ENCODE assay signal across 10 cellular contexts in the genomic region with DNA sequence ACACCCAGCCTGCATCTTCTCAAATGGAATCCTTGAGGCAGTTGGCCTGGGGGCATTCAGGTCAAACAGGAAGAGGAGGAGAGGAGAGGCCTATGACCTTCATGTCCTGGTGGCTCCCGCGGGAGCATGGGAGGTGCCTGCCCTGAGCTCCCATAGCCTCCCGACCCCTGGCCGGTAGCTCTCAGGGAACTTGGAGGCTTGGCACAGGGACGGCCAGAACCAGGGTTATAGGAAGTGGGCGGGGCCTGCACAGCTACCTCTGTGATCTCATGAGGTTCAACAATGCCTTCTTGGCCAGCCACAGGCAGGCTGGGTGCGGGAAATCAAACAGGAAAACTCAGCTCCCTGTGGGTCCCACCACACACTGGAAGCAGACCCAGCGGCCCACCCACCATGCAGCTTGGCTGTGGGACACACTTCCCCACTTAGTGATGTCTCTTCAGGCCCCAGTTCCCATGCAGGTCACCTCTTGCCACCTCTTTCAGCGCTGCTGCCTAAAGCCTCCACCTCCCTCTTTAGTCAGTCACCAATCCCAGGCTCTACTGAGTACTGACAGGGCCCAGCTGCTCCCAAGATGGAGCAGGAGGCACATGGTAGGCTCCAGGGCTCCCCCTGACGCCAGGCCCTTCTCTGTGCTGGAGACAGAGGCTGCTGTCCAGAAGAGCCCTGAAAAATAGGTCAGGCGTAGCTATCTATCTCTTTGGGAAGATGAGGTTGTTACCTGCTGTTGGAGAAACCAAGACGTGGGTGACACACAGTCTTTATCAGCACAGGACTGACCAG. TPM values are rescaled to one million over a fixed set of nuclear protein-coding genes. Genes with fewer than 3 reads are reported as not detected.
DNase-seq lines count a peak whose midpoint lies in the region; ATAC-seq and TF ChIP-seq lines count a peak whose summit lies in the region.
"Had no signal": no experiment of that assay in that cellular context is flagged by ENCODE, and none has a peak within 500 bp of the region (broad histone marks: within the 10 kb centered on the region; RNA-seq: fewer than 3 reads in every experiment).

TSS of gene SLFNL1 (minus strand) at position 200 of the 783 bp plus-strand sequence. CDS start 1,065 bp downstream, outside the sequence.

- H3K4me3 ChIP-seq in SK-N-MC (peak within 1 kb of the TSS; percentile 53), heart right ventricle (no peak within 1 kb of the TSS), upper lobe of right lung (no peak within 1 kb of the TSS)

- H3K27ac Mint-ChIP-seq in activated naive CD8-positive, alpha-beta T cell, result peak within 1 kb of the TSS; percentile 46
- no peak within 1 kb of the TSS for H3K27ac Mint-ChIP-seq in activated naive CD8-positive, alpha-beta T cell treated with anti-CD3 and anti-CD28 coated beads, Interleukin-2, amount 50 U/mL, for 24 hours
- no peak within 1 kb of the TSS for H3K27ac Mint-ChIP-seq in activated CD4-positive, alpha-beta memory T cell treated with anti-CD3 and anti-CD28 coated beads, Interleukin-2, amount 10 ng/mL, durations not matched to agents 7 days and 5 days

- TF ChIP-seq CTCF in heart right ventricle (IDR thresholded peaks at IDR 0.05), result no peak
- TF ChIP-seq CTCF in upper lobe of right lung (IDR thresholded peaks at IDR 0.05), result no peak

- peak within 1 kb of the TSS; percentile 45 for H3K9ac ChIP-seq in SK-N-MC (ENCODE audit: insufficient read length)

- no peak within 1 kb of the TSS for H3K4me3 Mint-ChIP-seq in activated naive CD8-positive, alpha-beta T cell
- H3K4me3 Mint-ChIP-seq in activated naive CD8-positive, alpha-beta T cell treated with anti-CD3 and anti-CD28 coated beads, Interleukin-2, amount 50 U/mL, for 24 hours, result no peak within 1 kb of the TSS
- H3K4me3 Mint-ChIP-seq in activated CD4-positive, alpha-beta memory T cell treated with anti-CD3 and anti-CD28 coated beads, Interleukin-2, amount 10 ng/mL, durations not matched to agents 7 days and 5 days, result no peak within 1 kb of the TSS

- no peak for DNase-seq in activated naive CD8-positive, alpha-beta T cell treated with anti-CD3 and anti-CD28 coated beads, Interleukin-2, amount 50 U/mL, for 24 hours
- no peak for DNase-seq in SK-N-MC (ENCODE audit: low read depth, low spot score)
- DNase-seq in heart right ventricle, result peak; percentile 45
- no peak for DNase-seq in upper lobe of right lung
- no peak for DNase-seq in activated CD4-positive, alpha-beta memory T cell treated with anti-CD3 and anti-CD28 coated beads, Interleukin-2, amount 10 ng/mL, durations not matched to agents 7 days and 5 days
- DNase-seq in germinal center (ENCODE audit: low spot score), result no peak
- DNase-seq: activated CD4-positive, alpha-beta T cell treated with anti-CD3 and anti-CD28 coated beads, Interleukin-2, amount 50 U/mL, for 48 hours; NCI-H774 had no signal

- H3K36me3 ChIP-seq in SK-N-MC (ENCODE audit: insufficient read depth, low read length) (peaks cover 5% of the 10 kb centered on the region; the same call in 1 of the 2 replicates), heart right ventricle (peaks cover 0 to 33% (median 0%) of the 10 kb centered on the region in 9 donors), upper lobe of right lung (no peaks in the 10 kb centered on the region)

- no peaks in the 10 kb centered on the region for H3K9me3 Mint-ChIP-seq in activated naive CD8-positive, alpha-beta T cell (ENCODE audit: low read depth)
- H3K9me3 Mint-ChIP-seq in activated naive CD8-positive, alpha-beta T cell treated with anti-CD3 and anti-CD28 coated beads, Interleukin-2, amount 50 U/mL, for 24 hours, result no peaks in the 10 kb centered on the region
- H3K9me3 Mint-ChIP-seq in activated CD4-positive, alpha-beta memory T cell treated with anti-CD3 and anti-CD28 coated beads, Interleukin-2, amount 10 ng/mL, durations not matched to agents 7 days and 5 days, result no peaks in the 10 kb centered on the region

- H3K27me3 ChIP-seq in heart right ventricle, result no peaks in the 10 kb centered on the region
- H3K27me3 ChIP-seq in upper lobe of right lung, result no peaks in the 10 kb centered on the region

- no peak for ATAC-seq in activated naive CD8-positive, alpha-beta T cell treated with anti-CD3 and anti-CD28 coated beads, Interleukin-2, amount 50 U/mL, for 24 hours
- peak; percentile 32 to 73 (median 62) for ATAC-seq in heart right ventricle
- ATAC-seq in upper lobe of right lung, result no peak
- ATAC-seq in GM21825 (IDR thresholded peaks at IDR 0.05; ENCODE audit: unreplicated experiment), result no peak

- peaks cover 6% of the 10 kb centered on the region for H3K4me1 Mint-ChIP-seq in activated naive CD8-positive, alpha-beta T cell (ENCODE audit: low read depth)
- H3K4me1 Mint-ChIP-seq in activated naive CD8-positive, alpha-beta T cell treated with anti-CD3 and anti-CD28 coated beads, Interleukin-2, amount 50 U/mL, for 24 hours, result peaks cover 12% of the 10 kb centered on the region
- H3K4me1 Mint-ChIP-seq in activated CD4-positive, alpha-beta memory T cell treated with anti-CD3 and anti-CD28 coated beads, Interleukin-2, amount 10 ng/mL, durations not matched to agents 7 days and 5 days, result peaks cover 11% of the 10 kb centered on the region

- CTCF ChIA-PET in activated CD4-positive, alpha-beta memory T cell treated with anti-CD3 and anti-CD28 coated beads, Interleukin-2, amount 10 ng/mL, durations not matched to agents 7 days and 5 days (lab: Charles Lee), result no interaction called here

- POLR2A ChIA-PET in activated CD4-positive, alpha-beta memory T cell treated with anti-CD3 and anti-CD28 coated beads, Interleukin-2, amount 10 ng/mL, durations not matched to agents 7 days and 5 days (lab: Charles Lee), result interaction anchor here (1.4 to 2.0 kb wide), 4 partner anchors 14 to 42 kb away, joined by 4 to 10 read pairs (median 4); partner anchors contain the start of gene CTPS1

- H3K4me1 ChIP-seq in heart right ventricle (peaks cover 5 to 18% (median 12%) of the 10 kb centered on the region in 9 donors), upper lobe of right lung (peaks cover 10% of the 10 kb centered on the region)

- no peaks in the 10 kb centered on the region for H3K27me3 Mint-ChIP-seq in activated naive CD8-positive, alpha-beta T cell
- H3K27me3 Mint-ChIP-seq in activated naive CD8-positive, alpha-beta T cell treated with anti-CD3 and anti-CD28 coated beads, Interleukin-2, amount 50 U/mL, for 24 hours, result no peaks in the 10 kb centered on the region
- H3K27me3 Mint-ChIP-seq in activated CD4-positive, alpha-beta memory T cell treated with anti-CD3 and anti-CD28 coated beads, Interleukin-2, amount 10 ng/mL, durations not matched to agents 7 days and 5 days, result no peaks in the 10 kb centered on the region

- no peaks in the 10 kb centered on the region for H3K36me3 Mint-ChIP-seq in activated naive CD8-positive, alpha-beta T cell
- H3K36me3 Mint-ChIP-seq in activated naive CD8-positive, alpha-beta T cell treated with anti-CD3 and anti-CD28 coated beads, Interleukin-2, amount 50 U/mL, for 24 hours (ENCODE audit: low read depth), result peaks cover 19% of the 10 kb centered on the region
- peaks cover 11% of the 10 kb centered on the region for H3K36me3 Mint-ChIP-seq in activated CD4-positive, alpha-beta memory T cell treated with anti-CD3 and anti-CD28 coated beads, Interleukin-2, amount 10 ng/mL, durations not matched to agents 7 days and 5 days (ENCODE audit: low read depth)

- WGBS in heart right ventricle, 2 donors, result 48 to 52% methylated on average over 12 of the region's 12 CpGs

- H3K27ac ChIP-seq in SK-N-MC (peak within 1 kb of the TSS; percentile 80), heart right ventricle (peak within 1 kb of the TSS in 8 of 10 donors; percentile 14 to 70 (median 40)), upper lobe of right lung (peak within 1 kb of the TSS; percentile 47)

- intact Hi-C loops in heart right ventricle (cut with DNase I), result loop anchor here in 1 of 10 donors (10.0 kb wide), 1 partner anchor 93 kb away; no protein-coding TSS in a partner anchor
- intact Hi-C loops in upper lobe of right lung (cut with DNase I), result no loop called here

- no peaks in the 10 kb centered on the region for H3K9me3 ChIP-seq in SK-N-MC (ENCODE audit: low read depth, low read length)
- no peaks in the 10 kb centered on the region for H3K9me3 ChIP-seq in heart right ventricle
- H3K9me3 ChIP-seq in upper lobe of right lung, result no peaks in the 10 kb centered on the region

RNA-seq across cellular contexts. Expression of gene SLFNL1, which starts in this region (rescaled TPM):
- total RNA-seq in heart right ventricle (under 1 TPM in 9 of 10 donors, not detected in 1; 0.13 to 0.45 (median 0.23) TPM), upper lobe of right lung (2.8 TPM)
- polyA plus RNA-seq in heart right ventricle, result under 1 TPM; 0.14 to 0.22 TPM
- under 1 TPM; 0.18 to 0.33 TPM for total RNA-seq in activated CD4-positive, alpha-beta memory T cell treated with anti-CD3 and anti-CD28 coated beads, Interleukin-2, amount 10 ng/mL, durations not matched to agents 7 days and 5 days

Comparison
In these comparisons a context has a peak if more than half of its experiments do, and no peak if none do; other contexts are left out.
1. Peak in DNase-seq, ATAC-seq and H3K27ac ChIP-seq in heart right ventricle; RNA of the gene not detected or under 1 TPM.